In the genomic region with DNA sequence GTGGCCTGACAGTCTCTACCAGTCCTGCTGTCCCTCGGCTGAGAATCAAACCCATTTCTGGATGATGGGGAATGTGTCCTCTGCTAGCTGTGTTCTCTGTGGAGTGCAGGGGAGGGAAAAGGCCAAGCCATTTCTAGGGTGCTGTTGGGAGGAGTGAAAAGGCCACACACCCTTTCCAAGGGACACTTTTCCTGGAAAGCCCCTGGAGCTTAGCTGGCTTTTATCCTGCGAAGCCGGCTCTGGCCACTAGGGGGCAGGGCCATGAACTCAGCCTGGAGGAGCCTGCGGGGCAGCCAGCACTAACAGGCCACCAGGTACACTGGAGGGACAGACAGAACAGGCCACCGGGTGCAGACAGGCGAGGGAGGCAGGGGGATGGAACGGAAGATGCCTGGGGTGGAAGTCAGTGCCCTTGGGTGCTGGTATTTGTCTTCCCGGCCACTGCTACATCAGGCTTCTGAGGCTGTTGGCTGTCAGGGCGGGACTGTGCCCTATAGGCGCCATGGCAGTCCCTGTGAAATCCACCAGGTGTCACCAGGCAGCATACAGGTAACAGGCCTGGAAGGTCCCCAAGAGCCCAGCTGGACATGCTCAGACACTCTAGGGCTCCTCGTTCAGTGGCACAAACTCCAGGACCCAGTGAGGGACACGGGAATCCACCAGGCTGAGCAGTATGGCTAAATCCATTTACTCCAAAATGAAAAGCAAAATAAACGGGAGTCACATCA, we compare ENCODE assay signal across 8 cellular contexts. TPM values are rescaled to one million over a fixed set of nuclear protein-coding genes. Genes with fewer than 3 reads are reported as not detected.
DNase-seq lines count a peak whose midpoint lies in the region; ATAC-seq, FAIRE-seq and TF ChIP-seq lines count a peak whose summit lies in the region.
"Not testable (repeated sequence)": the region's sequence is repeated elsewhere in the genome, so short reads cannot be mapped to it uniquely, and the experiment has no call there.

No MANE protein-coding gene starts in this region.

- not testable (repeated sequence) for H3K27ac ChIP-seq in GM23338 (ENCODE audit: low read depth); RWPE1; kidney (ENCODE audit: low read depth in 2 of 2, low read length in 2 of 2)

- intact Hi-C loops in Calu3 (cut with micrococcal nuclease; ENCODE audit: unreplicated experiment); kidney (cut with DNase I); sciatic nerve (cut with DNase I): not testable (repeated sequence)

- not testable (repeated sequence) for H3F3A ChIP-seq in GM23338 (replicated peaks; ENCODE audit: low read depth)

- 0 out of 2 replicates have a peak overlapping the region, but pooled peaks have one; percentile 35 for H3K4me3 ChIP-seq in GM23338
- H3K4me3 ChIP-seq in cardiac fibroblast (replicated peaks in 1 of 2; ENCODE audit: low read depth in 2 of 2, low read length in 2 of 2); kidney (ENCODE audit: low read length in 2 of 2): not testable (repeated sequence)

- POLR2A ChIA-PET in RWPE1 (lab: Yijun Ruan, JAX; ENCODE audit: low non-redundant PET): not testable (repeated sequence)

- not testable (repeated sequence) for H3K4me1 ChIP-seq in GM23338 (ENCODE audit: insufficient read depth); kidney (ENCODE audit: control insufficient read depth in 1 of 2, insufficient read depth in 1 of 2, low read depth in 1 of 2, low read length in 2 of 2)

- H3K9ac ChIP-seq in kidney (ENCODE audit: low read length in 2 of 2): not testable (repeated sequence)

- ATAC-seq in GM23338 (peak; percentile 96), sciatic nerve (peak; percentile 80)
- peak; percentile 94 to 97 for ATAC-seq in stimulated activated naive B cell treated with anti-CD40 and anti-IgM and Interleukin-4, amounts not matched to agents 10 μg/mL and 1 μg/mL and 100 μg/mL, for 72 hours (replicated peaks)

- CTCF ChIA-PET in Calu3 (lab: Charles Lee); RWPE1 (lab: Yijun Ruan, JAX): not testable (repeated sequence)

- H3K27ac Mint-ChIP-seq in Calu3 (ENCODE audit: unreplicated experiment); GM23338; stimulated activated naive B cell treated with anti-CD40 and anti-IgM and Interleukin-4, amounts not matched to agents 10 μg/mL and 1 μg/mL and 100 μg/mL, for 72 hours: not testable (repeated sequence)

- H2AFZ ChIP-seq in GM23338: not testable (repeated sequence)

- not testable (repeated sequence) for FAIRE-seq in kidney (lab: Jason Lieb, UNC)

- peak overlapping the region; percentile 21 for H3K4me3 Mint-ChIP-seq in Calu3 (ENCODE audit: low read depth, unreplicated experiment)
- H3K4me3 Mint-ChIP-seq in GM23338: not testable (repeated sequence)
- peak overlapping the region in 1 of 2 donors; percentile 30 for H3K4me3 Mint-ChIP-seq in stimulated activated naive B cell treated with anti-CD40 and anti-IgM and Interleukin-4, amounts not matched to agents 10 μg/mL and 1 μg/mL and 100 μg/mL, for 72 hours

- not testable (repeated sequence) for H3K79me2 ChIP-seq in GM23338 (replicated peaks; ENCODE audit: insufficient read depth)

- H3K27me3 ChIP-seq in GM23338 (ENCODE audit: insufficient read depth): not testable (repeated sequence)

- not testable (repeated sequence) for H3K36me3 Mint-ChIP-seq in Calu3 (ENCODE audit: insufficient read depth, unreplicated experiment); GM23338 (ENCODE audit: low read depth); stimulated activated naive B cell treated with anti-CD40 and anti-IgM and Interleukin-4, amounts not matched to agents 10 μg/mL and 1 μg/mL and 100 μg/mL, for 72 hours

- H3K4me2 ChIP-seq in GM23338: not testable (repeated sequence)

- peaks cover 13% of the 10 kb centered on the region for H3K27me3 Mint-ChIP-seq in Calu3 (ENCODE audit: unreplicated experiment)
- H3K27me3 Mint-ChIP-seq in GM23338 (ENCODE audit: insufficient read depth, low read depth, poor library complexity): peaks cover 13% of the 10 kb centered on the region
- H3K27me3 Mint-ChIP-seq in stimulated activated naive B cell treated with anti-CD40 and anti-IgM and Interleukin-4, amounts not matched to agents 10 μg/mL and 1 μg/mL and 100 μg/mL, for 72 hours: peaks cover 6 to 10% of the 10 kb centered on the region in 2 donors

- not testable (repeated sequence) for H3K9me3 ChIP-seq in kidney (ENCODE audit: control insufficient read depth in 1 of 2, low read length in 2 of 2)

- H3K36me3 ChIP-seq in GM23338 (ENCODE audit: insufficient read depth); kidney (ENCODE audit: control insufficient read depth in 1 of 2, insufficient read depth in 2 of 2, low read length in 2 of 2): not testable (repeated sequence)

- not testable (repeated sequence) for BruUV-seq in Calu3 (replicated peaks; lab: Mats Ljungman, UMichigan)

- DNase-seq in Calu3: peak; percentile 80
- DNase-seq in GM23338 (ENCODE audit: low spot score); RWPE1 (ENCODE audit: low spot score); cardiac fibroblast (ENCODE audit: low read depth in 2 of 2); stimulated activated naive B cell treated with anti-CD40 and anti-IgM and Interleukin-4, amounts not matched to agents 10 μg/mL and 1 μg/mL and 100 μg/mL, for 72 hours: not testable (repeated sequence)
- DNase-seq in activated T-cell treated with anti-CD3 and anti-CD28 coated beads for 4 hours: peak; percentile 30
- peak; percentile 75 for DNase-seq in kidney
- DNase-seq in sciatic nerve (ENCODE audit: low spot score): peak; percentile 67

- H3K9me2 ChIP-seq in GM23338 (ENCODE audit: insufficient read depth): not testable (repeated sequence)

- TF ChIP-seq CTCF in Calu3 (IDR thresholded peaks at IDR 0.05; ENCODE audit: unreplicated experiment) (peak; percentile 83), GM23338 (conservative IDR thresholded peaks at IDR 0.05; ENCODE audit: low read depth in 2 of 2) (peak; percentile 25 to 48; a peak in 2 of 4 replicates), RWPE1 (conservative IDR thresholded peaks at IDR 0.05; ENCODE audit: low read depth) (peak; percentile 74), cardiac fibroblast (IDR thresholded peaks at IDR 0.05; ENCODE audit: low read depth, low read length) (peak; percentile 17), kidney (IDR thresholded peaks at IDR 0.05; ENCODE audit: borderline replicate concordance, extremely low read depth, insufficient read depth) (peak; percentile 46)

- H4K20me1 ChIP-seq in GM23338 (replicated peaks; ENCODE audit: insufficient read depth): not testable (repeated sequence)

- not testable (repeated sequence) for H3K9me3 Mint-ChIP-seq in Calu3 (ENCODE audit: low read depth, unreplicated experiment); GM23338; stimulated activated naive B cell treated with anti-CD40 and anti-IgM and Interleukin-4, amounts not matched to agents 10 μg/mL and 1 μg/mL and 100 μg/mL, for 72 hours

- H3K4me1 Mint-ChIP-seq in Calu3 (ENCODE audit: low read depth, unreplicated experiment): peaks cover 11% of the 10 kb centered on the region
- H3K4me1 Mint-ChIP-seq in GM23338; stimulated activated naive B cell treated with anti-CD40 and anti-IgM and Interleukin-4, amounts not matched to agents 10 μg/mL and 1 μg/mL and 100 μg/mL, for 72 hours: not testable (repeated sequence)

RNA-seq across cellular contexts. Expression of gene GOLGA6A, which starts 16.5 kb away (rescaled TPM):
- total RNA-seq in Calu3 (2022) (not detected in 2 replicates), kidney (0.06 TPM), sciatic nerve (0.98 TPM)
- 2.1 and 7.5 TPM in 2 replicates for total RNA-seq in GM23338 (2014; rRNA removed; shearing (Covaris generic))
- polyA plus RNA-seq in GM23338 (2016; fragmentation: Nextera tagmentation; extraction: Ambion mirVana) (0.18 and 0.57 TPM in 2 replicates), kidney (ENCODE audit: insufficient read depth, low read depth, low replicate concordance) (not detected)

Comparison
In these comparisons a context has a peak if more than half of its experiments do, and no peak if none do; other contexts are left out.
1. CTCF ChIP-seq: peak in every context shown above with its lines; median percentile 83 in Calu3; 74 in RWPE1; 46 in kidney; 36 in GM23338; 17 in cardiac fibroblast.